ENCODE assay signal across 20 cellular contexts in genomic region chr3:4547799-4548198, GRCh38. TPM values are rescaled to one million over a fixed set of nuclear protein-coding genes. Genes with fewer than 3 reads are reported as not detected.
DNase-seq lines count a peak whose midpoint lies in the region; ATAC-seq, FAIRE-seq and TF ChIP-seq lines count a peak whose summit lies in the region.
"Had no signal": no experiment of that assay in that cellular context is flagged by ENCODE, and none has a peak within 500 bp of the region (broad histone marks: within the 10 kb centered on the region; RNA-seq: fewer than 3 reads in every experiment).

No MANE protein-coding gene starts in this region.

- no peak for TF ChIP-seq RAD21 in HepG2 (CRISPR knock-in tag; IDR thresholded peaks at IDR 0.05)

- intact Hi-C loops in HepG2 (cut with micrococcal nuclease; ENCODE audit: unreplicated experiment) = no loop called here
- intact Hi-C loops in right lobe of liver (cut with DNase I) = no loop called here
- intact Hi-C loops in left lung (cut with DNase I) = no loop called here
- intact Hi-C loops in MCF 10A (cut with micrococcal nuclease) = no loop called here

- CTCF ChIA-PET in HepG2 (lab: Yijun Ruan, JAX; ENCODE audit: low intra/inter-chr PET ratio, low total read pairs) (no interaction called here), MCF 10A (lab: Yijun Ruan, JAX) (interaction anchor here (0.7 to 1.2 kb wide), 2 partner anchors 55 to 86 kb away, joined by 3 to 4 read pairs; no protein-coding TSS in a partner anchor)

- H3K4me2 ChIP-seq in HepG2 (ENCODE audit: low read depth, low read length) = peak overlapping the region; percentile 31
- peak overlapping the region; percentile 29 for H3K4me2 ChIP-seq in parathyroid adenoma (ENCODE audit: low read length)

- no peak overlapping the region for H3K27ac Mint-ChIP-seq in MCF 10A (ENCODE audit: low read depth, unreplicated experiment)
- H3K27ac Mint-ChIP-seq: CD4-positive, alpha-beta T cell had no signal

- H3K9me3 ChIP-seq in HepG2 (ENCODE audit: low read length) (no peaks in the 10 kb centered on the region), right lobe of liver (no peaks in the 10 kb centered on the region), left lung (no peaks in the 10 kb centered on the region), parathyroid adenoma (ENCODE audit: control insufficient read depth, low read length) (no peaks in the 10 kb centered on the region)

- H3K4me3 Mint-ChIP-seq in MCF 10A (ENCODE audit: unreplicated experiment) = no peak overlapping the region
- H3K4me3 Mint-ChIP-seq: CD4-positive, alpha-beta T cell had no signal

- in situ Hi-C loops in HepG2 (cut with HindIII; ENCODE audit: extremely low pct_ligation_motif_present, low pct_unique_long_range_greater_than_20kb) = no loop called here

- FAIRE-seq in HepG2 (lab: Jason Lieb, UNC) = no peak
- FAIRE-seq: A204.1, K562 had no signal

- H3K9ac ChIP-seq in HepG2 (ENCODE audit: insufficient read depth, low read depth, low read length) (no peak overlapping the region), parathyroid adenoma (no peak overlapping the region)

- TF ChIP-seq EP300 in HepG2 (IDR thresholded peaks at IDR 0.05; ENCODE audit: low read depth in 2 of 2, low read length in 2 of 2) (no peak), HepG2 (CRISPR knock-in tag; IDR thresholded peaks at IDR 0.05; ENCODE audit: borderline replicate concordance) (no peak)

- H3K4me3 ChIP-seq in HepG2 (replicated peaks in 1 of 3; ENCODE audit: insufficient read depth in 1 of 3, low read depth in 2 of 3, low read length in 3 of 3) (no peak overlapping the region; a peak in 1 of 6 replicates), right lobe of liver (no peak overlapping the region), left lung (no peak overlapping the region), parathyroid adenoma (ENCODE audit: low read depth, low read length) (peak overlapping the region; percentile 22)
- H3K4me3 ChIP-seq: K562 had no signal

- H3K79me2 ChIP-seq in HepG2 (ENCODE audit: insufficient read depth, low read length) (no peaks in the 10 kb centered on the region), parathyroid adenoma (peaks cover 26% of the 10 kb centered on the region)

- no peaks in the 10 kb centered on the region for H3K9me3 Mint-ChIP-seq in MCF 10A (ENCODE audit: unreplicated experiment)
- H3K9me3 Mint-ChIP-seq: CD4-positive, alpha-beta T cell had no signal

- H4K20me1 ChIP-seq in HepG2 (ENCODE audit: insufficient read depth, low read length) = no peaks in the 10 kb centered on the region

- H3K4me1 ChIP-seq in HepG2 (ENCODE audit: insufficient read depth, low read length) (peaks cover 62% of the 10 kb centered on the region), right lobe of liver (no peaks in the 10 kb centered on the region), left lung (peaks cover 4 to 41% of the 10 kb centered on the region in 2 donors), parathyroid adenoma (peaks cover 50% of the 10 kb centered on the region)

- H3K27ac ChIP-seq in HepG2 (ENCODE audit: extremely low read length, insufficient read depth, low read length) (peak overlapping the region; percentile 54), right lobe of liver (no peak overlapping the region), left lung (peak overlapping the region; percentile 51 to 57), parathyroid adenoma (peak overlapping the region; percentile 89)

- H3K27me3 ChIP-seq in HepG2 (ENCODE audit: control insufficient read depth in 1 of 2, insufficient read depth in 2 of 2, low read length in 2 of 2) (no peaks in the 10 kb centered on the region), right lobe of liver (no peaks in the 10 kb centered on the region), left lung (no peaks in the 10 kb centered on the region), parathyroid adenoma (ENCODE audit: control insufficient read depth, insufficient read depth, low read length) (no peaks in the 10 kb centered on the region)

- no peaks in the 10 kb centered on the region for H3K27me3 Mint-ChIP-seq in MCF 10A (ENCODE audit: insufficient read depth, unreplicated experiment)
- H3K27me3 Mint-ChIP-seq: CD4-positive, alpha-beta T cell had no signal

- H3K36me3 ChIP-seq in HepG2 (replicated peaks in 1 of 2; ENCODE audit: control insufficient read depth in 1 of 2, insufficient read depth in 2 of 2, low read length in 2 of 2) (peaks cover 0 to 1% of the 10 kb centered on the region in 2 experiments; a peak in 1 of 5 replicates), right lobe of liver (no peaks in the 10 kb centered on the region), left lung (no peaks in the 10 kb centered on the region), parathyroid adenoma (ENCODE audit: control insufficient read depth, insufficient read depth, low read length) (no peaks in the 10 kb centered on the region)

- TF ChIP-seq CTCF in HepG2 (CRISPR knock-in tag; IDR thresholded peaks at IDR 0.05) = no peak
- no peak for TF ChIP-seq CTCF in right lobe of liver (IDR thresholded peaks at IDR 0.05)
- no peak for TF ChIP-seq CTCF in left lung (IDR thresholded peaks at IDR 0.05)
- TF ChIP-seq CTCF in parathyroid adenoma (IDR thresholded peaks at IDR 0.05) = no peak
- no peak for TF ChIP-seq CTCF in MCF 10A (IDR thresholded peaks at IDR 0.05; ENCODE audit: unreplicated experiment)

- H2AFZ ChIP-seq in HepG2 (ENCODE audit: low read length) (no peak overlapping the region), parathyroid adenoma (peak overlapping the region; percentile 53)

- H3K4me1 Mint-ChIP-seq in MCF 10A (ENCODE audit: insufficient read depth, unreplicated experiment) = no peaks in the 10 kb centered on the region

- POLR2A ChIA-PET in HepG2 (lab: Yijun Ruan, JAX) = interaction anchor here (1.1 kb wide), 1 partner anchor 55 kb away, joined by 3 read pairs; the partner anchor contains the start of gene ITPR1
- POLR2A ChIA-PET in MCF 10A (lab: Yijun Ruan, JAX) = interaction anchor here (1.0 kb wide), 1 partner anchor 10 kb away, joined by 3 read pairs; no protein-coding TSS in a partner anchor

- DNase-seq in HepG2 (ENCODE audit: low spot score) (no peak), right lobe of liver (no peak), left lung (no peak), MCF 10A (ENCODE audit: unreplicated experiment) (no peak), activated gamma-delta T cell (lab: John Stamatoyannopoulos, UW) (no peak)
- DNase-seq: CD4-positive, alpha-beta T cell; DMS153; GF-D8; GOT3; MV-4-11; NCI-H1694 treated with DMSO at 0.1 percent for 48 hours; NCI-H510A; NCI-H774; RPMI8226; SHP77 treated with DMSO at 0.1 percent for 48 hours had no signal

- H3K36me3 Mint-ChIP-seq in MCF 10A (ENCODE audit: insufficient read depth, unreplicated experiment) = no peaks in the 10 kb centered on the region

- BruUV-seq in HepG2 (replicated peaks; lab: Mats Ljungman, UMichigan) = no TSS peak
- no TSS peak for BruUV-seq in MCF 10A (replicated peaks; lab: Mats Ljungman, UMichigan)

- TF ChIP-seq POLR2A in HepG2 (IDR thresholded peaks at IDR 0.05; ENCODE audit: insufficient read depth in 1 of 2, low read depth in 2 of 2, low read length in 2 of 2) (no peak), right lobe of liver (IDR thresholded peaks at IDR 0.05) (no peak)

- no peak for ATAC-seq in HepG2
- ATAC-seq in right lobe of liver = no peak
- peak; percentile 79 for ATAC-seq in left lung
- no peak for ATAC-seq in GM21381 (IDR thresholded peaks at IDR 0.05; ENCODE audit: unreplicated experiment)
- ATAC-seq in GM19455 (IDR thresholded peaks at IDR 0.05; ENCODE audit: unreplicated experiment) = no peak
- ATAC-seq: K562 had no signal

- 76% methylated on average over 4 of the region's 4 CpGs for WGBS in HepG2 (ENCODE audit: low lambda C conversion rate)
- WGBS in right lobe of liver (ENCODE audit: insufficient coverage, low coverage, low lambda C conversion rate, missing lambda C conversion rate) = 77% methylated on average over 4 of the region's 4 CpGs

TF ChIP-seq in HepG2, 621 proteins besides CTCF, POLR2A, EP300 and RAD21 (continues in another document):
- TF ChIP-seq NFYB (CRISPR knock-in tag; IDR thresholded peaks at IDR 0.05) (no peak), JUNB (CRISPR knock-in tag; IDR thresholded peaks at IDR 0.05; ENCODE audit: borderline replicate concordance) (no peak), NR2F2 (IDR thresholded peaks at IDR 0.05; ENCODE audit: borderline replicate concordance, low read depth) (no peak), HDAC1 (CRISPR knock-in tag; IDR thresholded peaks at IDR 0.05) (no peak), ZFP41 (CRISPR knock-in tag; IDR thresholded peaks at IDR 0.05; ENCODE audit: borderline replicate concordance) (no peak), ZNF414 (CRISPR knock-in tag; IDR thresholded peaks at IDR 0.05) (no peak)

RNA-seq across cellular contexts. Expression of gene ITPR1, which starts 54.7 kb away (rescaled TPM):
- total RNA-seq in HepG2 (2016; rRNA removed; fragmentation: Illumina TruSeq; extraction: Trizol) (10.1 and 11.4 TPM in 2 replicates), right lobe of liver (10 to 100 TPM in 4 of 6 experiments, 1 to 10 TPM in 2; 6.5 to 16.2 (median 11.5) TPM), left lung (10 to 100 TPM; 39.7 to 57.3 TPM), MCF 10A (2022) (7.5 and 14.3 TPM in 2 replicates)
- total RNA-seq in HepG2 (2016; cell fraction: cytosol; rRNA removed; fragmentation: Illumina TruSeq; extraction: Trizol; ENCODE audit: low read depth) = 1.5 and 2.1 TPM in 2 replicates
- total RNA-seq in HepG2 (2016; cell fraction: insoluble cytoplasmic fraction; rRNA removed; fragmentation: Illumina TruSeq; extraction: Trizol) = 11.8 and 12.0 TPM in 2 replicates
- 3.9 and 4.1 TPM in 2 replicates for total RNA-seq in HepG2 (2016; cell fraction: membrane; rRNA removed; fragmentation: Illumina TruSeq; extraction: Trizol)
- total RNA-seq in HepG2 (2016; cell fraction: nucleus; rRNA removed; fragmentation: Illumina TruSeq; extraction: Trizol) = 32.1 and 34.1 TPM in 2 replicates
- polyA plus RNA-seq in HepG2 (2011; rRNA removed) = 6.3 and 10.0 TPM in 2 replicates
- polyA plus RNA-seq in HepG2 (2011; cell fraction: cytosol; rRNA removed) = 4.4 and 4.5 TPM in 2 replicates
- polyA plus RNA-seq in HepG2 (2011; cell fraction: nucleus; rRNA removed) = 9.3 and 10.4 TPM in 2 replicates
- 9.7 and 13.7 TPM in 2 replicates for polyA plus RNA-seq in HepG2 (2012)
- 0.59 and 0.74 TPM in 2 replicates for polyA plus RNA-seq in HepG2 (2016; cell fraction: cytosol; fragmentation: Illumina TruSeq; extraction: Trizol; ENCODE audit: low read depth)
- polyA plus RNA-seq in HepG2 (2016; cell fraction: insoluble cytoplasmic fraction; fragmentation: Illumina TruSeq; extraction: Trizol; ENCODE audit: low read depth) = 5.4 and 5.7 TPM in 2 replicates
- 0.90 and 1.2 TPM in 2 replicates for polyA plus RNA-seq in HepG2 (2016; cell fraction: membrane; fragmentation: Illumina TruSeq; extraction: Trizol; ENCODE audit: low read depth)
- 12.6 and 14.0 TPM in 2 replicates for polyA plus RNA-seq in HepG2 (2016; cell fraction: nucleus; fragmentation: Illumina TruSeq; extraction: Trizol; ENCODE audit: insufficient read depth, low read depth)
- polyA minus RNA-seq in HepG2 (2011; rRNA and poly(A)+ RNA removed; ENCODE audit: low replicate concordance) = 31.4 and 330 TPM in 2 replicates
- polyA minus RNA-seq in HepG2 (2011; cell fraction: cytosol; rRNA and poly(A)+ RNA removed) = 12.1 and 15.5 TPM in 2 replicates
- 75.3 and 85.2 TPM in 2 replicates for polyA minus RNA-seq in HepG2 (2011; cell fraction: nucleus; rRNA and poly(A)+ RNA removed)

Comparison
In these comparisons a context has a peak if more than half of its experiments do, and no peak if none do; other contexts are left out.
1. H3K27ac ChIP-seq: peak in HepG2 (single experiment), left lung (2 of 2) and parathyroid adenoma (single experiment); none in right lobe of liver (0 of 3).